In genomic region chr5:117245130-117245529, GRCh38 we compare ENCODE assay signal across 20 cellular contexts.
"Had no signal": no experiment of that assay in that cellular context is flagged by ENCODE, and none has a peak within 500 bp of the region (broad histone marks: within the 10 kb centered on the region; RNA-seq: fewer than 3 reads in every experiment).

No MANE protein-coding gene starts in this region.

- H3K36me3 ChIP-seq: brain microvascular endothelial cell, esophagus squamous epithelium had no signal

- H3K27me3 ChIP-seq: brain microvascular endothelial cell, esophagus squamous epithelium, hepatocyte had no signal

- H3K4me3 ChIP-seq: esophagus squamous epithelium, hepatocyte had no signal

- H3K27ac ChIP-seq: brain microvascular endothelial cell, esophagus squamous epithelium, hepatocyte had no signal

- H3K36me3 Mint-ChIP-seq: activated naive CD8-positive, alpha-beta T cell treated with anti-CD3 and anti-CD28 coated beads, Interleukin-2, amount 10 ng/mL, durations not matched to agents 7 days and 5 days; naive B cell had no signal

- H3K4me3 Mint-ChIP-seq: activated B cell treated with CpG ODN at 0.5 μM for 24 hours; activated naive CD8-positive, alpha-beta T cell treated with anti-CD3 and anti-CD28 coated beads, Interleukin-2, amount 10 ng/mL, durations not matched to agents 7 days and 5 days; activated T-helper 1 cell treated with anti-CD3 and anti-CD28 coated beads, Interleukin-12 subunit alpha, Interleukin-12 subunit beta, Interleukin-2, Interleukin-4 antibody, amounts not matched to agents 30 ng/mL and 10 ng/mL and 1 ng/mL, durations not matched to agents 14 hours and 24 hours and 36 hours; central memory CD8-positive, alpha-beta T cell; naive B cell had no signal

- H3K9me3 Mint-ChIP-seq: activated T-helper 1 cell treated with anti-CD3 and anti-CD28 coated beads, Interleukin-12 subunit alpha, Interleukin-12 subunit beta, Interleukin-2, Interleukin-4 antibody, amounts not matched to agents 30 ng/mL and 10 ng/mL and 1 ng/mL, durations not matched to agents 14 hours and 24 hours and 36 hours had no signal

- H3K4me1 ChIP-seq: esophagus squamous epithelium had no signal

- ATAC-seq: left lobe of liver had no signal

- H3K9me3 ChIP-seq: esophagus squamous epithelium had no signal

- H3K4me2 ChIP-seq: hepatocyte had no signal

- DNase-seq: activated B cell treated with CpG ODN at 0.5 μM for 24 hours; activated CD4-positive, alpha-beta T cell treated with anti-CD3 and anti-CD28 coated beads for 48 hours; activated CD8-positive, alpha-beta memory T cell treated with anti-CD3 and anti-CD28 coated beads, Interleukin-2, amount 50 U/mL, for 48 hours; activated naive CD4-positive, alpha-beta T cell; activated naive CD8-positive, alpha-beta T cell treated with anti-CD3 and anti-CD28 coated beads, Interleukin-2, amount 10 ng/mL, durations not matched to agents 7 days and 5 days; anterior cingulate cortex; brain microvascular endothelial cell; cortex of kidney; effector CD4-positive, alpha-beta T cell; esophagus squamous epithelium; islet precursor cell; mammary epithelial cell; naive B cell; retina; stimulated activated CD4-positive, alpha-beta T cell treated with anti-CD3 and anti-CD28 coated beads, Interleukin-12 subunit alpha, Interleukin-12 subunit beta, amount 100 ng/mL, for 4 hours; stimulated activated CD4-positive, alpha-beta T cell treated with anti-CD3 and anti-CD28 coated beads, Interleukin-2, amount 100 ng/mL, for 24 hours had no signal

- H3K27ac Mint-ChIP-seq: activated B cell treated with CpG ODN at 0.5 μM for 24 hours; activated naive CD8-positive, alpha-beta T cell treated with anti-CD3 and anti-CD28 coated beads, Interleukin-2, amount 10 ng/mL, durations not matched to agents 7 days and 5 days; activated T-helper 1 cell treated with anti-CD3 and anti-CD28 coated beads, Interleukin-12 subunit alpha, Interleukin-12 subunit beta, Interleukin-2, Interleukin-4 antibody, amounts not matched to agents 30 ng/mL and 10 ng/mL and 1 ng/mL, durations not matched to agents 14 hours and 24 hours and 36 hours; naive B cell had no signal

- H3K79me2 ChIP-seq: hepatocyte had no signal

- H3K27me3 Mint-ChIP-seq: activated B cell treated with CpG ODN at 0.5 μM for 24 hours; activated naive CD8-positive, alpha-beta T cell treated with anti-CD3 and anti-CD28 coated beads, Interleukin-2, amount 10 ng/mL, durations not matched to agents 7 days and 5 days; central memory CD8-positive, alpha-beta T cell; naive B cell had no signal

- H3K4me1 Mint-ChIP-seq: activated B cell treated with CpG ODN at 0.5 μM for 24 hours; activated naive CD8-positive, alpha-beta T cell treated with anti-CD3 and anti-CD28 coated beads, Interleukin-2, amount 10 ng/mL, durations not matched to agents 7 days and 5 days; central memory CD8-positive, alpha-beta T cell; naive B cell had no signal

- H2AFZ ChIP-seq: hepatocyte had no signal
